In genomic region chr1:42432714-42433113, GRCh38 we compare ENCODE assay signal across 26 cellular contexts. TPM values are rescaled to one million over a fixed set of nuclear protein-coding genes. Genes with fewer than 3 reads are reported as not detected.
"Had no signal": no experiment of that assay in that cellular context is flagged by ENCODE, and none has a peak within 500 bp of the region (broad histone marks: within the 10 kb centered on the region; RNA-seq: fewer than 3 reads in every experiment).

No MANE protein-coding gene starts in this region.

- H3K4me1 ChIP-seq: esophagus squamous epithelium, prostate gland, sigmoid colon, spleen, tibial artery, upper lobe of left lung had no signal

- H3K9me3 ChIP-seq: esophagus squamous epithelium, heart right ventricle, mucosa of descending colon, neutrophil, prostate gland, sigmoid colon, spleen, testis, tibial artery, upper lobe of left lung had no signal

- H3K27me3 ChIP-seq: esophagus squamous epithelium, heart right ventricle, neutrophil, sigmoid colon, spleen, testis, tibial artery, upper lobe of left lung had no signal

- DNase-seq: cortex of kidney; effector memory CD8-positive, alpha-beta T cell; erythroblast; esophagus squamous epithelium; foreskin melanocyte; glutamatergic neuron; heart right ventricle; hippocampal formation; kidney glomerular epithelial cell; left colon; mucosa of descending colon; naive B cell; right cardiac atrium; sigmoid colon; spleen; stimulated activated CD4-positive, alpha-beta T cell treated with anti-CD3 and anti-CD28 coated beads, Interleukin-4, amount 100 ng/mL, for 4 hours; stimulated activated naive CD8-positive, alpha-beta T cell treated with anti-CD3 and anti-CD28 coated beads, Interleukin-15, Interleukin-2, amounts not matched to agents 100 U/mL and 50 U/mL, for 24 hours; substantia nigra; testis; tibial artery; upper lobe of left lung had no signal

- H3K36me3 ChIP-seq: esophagus squamous epithelium, heart right ventricle, neutrophil, prostate gland, sigmoid colon, spleen, tibial artery, upper lobe of left lung had no signal

- H3K27ac ChIP-seq: esophagus squamous epithelium, heart right ventricle, neutrophil, prostate gland, sigmoid colon, spleen, testis, tibial artery, upper lobe of left lung had no signal

- H3K4me3 ChIP-seq: esophagus squamous epithelium, heart right ventricle, lung, mucosa of descending colon, prostate gland, sigmoid colon, spleen, testis, tibial artery, upper lobe of left lung had no signal

- ATAC-seq: effector memory CD8-positive, alpha-beta T cell; left colon; mucosa of descending colon; natural killer cell treated with Interleukin-12 subunit alpha and Interleukin-12 subunit beta and Interleukin-15 and Interleukin-18, amount 100 ng/mL, for 72 hours; right cardiac atrium; stimulated activated memory B cell treated with anti-CD40 and anti-IgM and Interleukin-4, amounts not matched to agents 10 μg/mL and 1 μg/mL and 100 μg/mL, for 72 hours; stimulated activated naive CD8-positive, alpha-beta T cell treated with anti-CD3 and anti-CD28 coated beads, Interleukin-15, Interleukin-2, amounts not matched to agents 100 U/mL and 50 U/mL, for 24 hours had no signal

RNA-seq across cellular contexts. Expression of gene ZMYND12, which starts 23.1 kb away (rescaled TPM):
- total RNA-seq: natural killer cell treated with Interleukin-12 subunit alpha and Interleukin-12 subunit beta and Interleukin-15 and Interleukin-18, amount 100 ng/mL, for 72 hours had no signal
